In genomic region chr4:105282489-105282888, GRCh38 we compare ENCODE assay signal across 27 cellular contexts.
"Had no signal": no experiment of that assay in that cellular context is flagged by ENCODE, and none has a peak within 500 bp of the region (broad histone marks: within the 10 kb centered on the region; RNA-seq: fewer than 3 reads in every experiment).

No MANE protein-coding gene starts in this region.

- H3K4me3 Mint-ChIP-seq: stimulated activated effector memory CD8-positive, alpha-beta T cell treated with anti-CD3 and anti-CD28 coated beads, Interleukin-12 subunit alpha, Interleukin-12 subunit beta, amount 100 ng/mL, for 72 hours; stimulated activated memory B cell treated with anti-CD40 and anti-IgM and Interleukin-4, amounts not matched to agents 10 μg/mL and 1 μg/mL and 100 μg/mL, for 72 hours; stimulated activated naive CD8-positive, alpha-beta T cell treated with anti-CD3 and anti-CD28 coated beads, Interleukin-15, amount 100 ng/mL, for 72 hours; stimulated activated naive CD8-positive, alpha-beta T cell treated with anti-CD3 and anti-CD28 coated beads, Interleukin-15, Interleukin-2, amounts not matched to agents 100 ng/mL and 50 ng/mL, for 24 hours; type B pancreatic cell had no signal

- H3K4me1 Mint-ChIP-seq: stimulated activated memory B cell treated with anti-CD40 and anti-IgM and Interleukin-4, amounts not matched to agents 10 μg/mL and 1 μg/mL and 100 μg/mL, for 72 hours had no signal

- H3K27ac Mint-ChIP-seq: stimulated activated effector memory CD8-positive, alpha-beta T cell treated with anti-CD3 and anti-CD28 coated beads, Interleukin-12 subunit alpha, Interleukin-12 subunit beta, amount 100 ng/mL, for 72 hours; stimulated activated memory B cell treated with anti-CD40 and anti-IgM and Interleukin-4, amounts not matched to agents 10 μg/mL and 1 μg/mL and 100 μg/mL, for 72 hours; stimulated activated naive CD8-positive, alpha-beta T cell treated with anti-CD3 and anti-CD28 coated beads, Interleukin-15, amount 100 ng/mL, for 72 hours; stimulated activated naive CD8-positive, alpha-beta T cell treated with anti-CD3 and anti-CD28 coated beads, Interleukin-15, Interleukin-2, amounts not matched to agents 100 ng/mL and 50 ng/mL, for 24 hours; type B pancreatic cell had no signal

- H3K4me3 ChIP-seq: stomach, suprapubic skin, testis, thoracic aorta, thyroid gland, tibial artery, tibial nerve, transverse colon, upper lobe of left lung, upper lobe of right lung, uterus, vagina had no signal

- H3K4me1 ChIP-seq: suprapubic skin, testis, thyroid gland, tibial artery, tibial nerve, transverse colon, upper lobe of right lung, uterus, vagina had no signal

- H3K9me3 ChIP-seq: suprapubic skin, testis, thyroid gland, upper lobe of left lung, upper lobe of right lung, vagina had no signal

- ATAC-seq: stimulated activated effector memory CD8-positive, alpha-beta T cell treated with anti-CD3 and anti-CD28 coated beads, Interleukin-12 subunit alpha, Interleukin-12 subunit beta, amount 100 ng/mL, for 72 hours; stimulated activated memory B cell treated with anti-CD40 and anti-IgM and Interleukin-4, amounts not matched to agents 10 μg/mL and 1 μg/mL and 100 μg/mL, for 72 hours; stimulated activated naive CD8-positive, alpha-beta T cell treated with anti-CD3 and anti-CD28 coated beads, Interleukin-15, amount 100 ng/mL, for 72 hours; stimulated activated naive CD8-positive, alpha-beta T cell treated with anti-CD3 and anti-CD28 coated beads, Interleukin-15, Interleukin-2, amounts not matched to agents 100 U/mL and 50 U/mL, for 24 hours; upper lobe of right lung had no signal

- H3K27ac ChIP-seq: stomach, suprapubic skin, testis, thoracic aorta, thyroid gland, tibial artery, tibial nerve, transverse colon, upper lobe of left lung, upper lobe of right lung, uterus, vagina had no signal

- H3K27me3 Mint-ChIP-seq: stimulated activated memory B cell treated with anti-CD40 and anti-IgM and Interleukin-4, amounts not matched to agents 10 μg/mL and 1 μg/mL and 100 μg/mL, for 72 hours; stimulated activated naive CD8-positive, alpha-beta T cell treated with anti-CD3 and anti-CD28 coated beads, Interleukin-15, amount 100 ng/mL, for 72 hours; stimulated activated naive CD8-positive, alpha-beta T cell treated with anti-CD3 and anti-CD28 coated beads, Interleukin-15, Interleukin-2, amounts not matched to agents 100 ng/mL and 50 ng/mL, for 24 hours; type B pancreatic cell had no signal

- H3K27me3 ChIP-seq: stomach, suprapubic skin, testis, thyroid gland, tibial artery, tibial nerve, transverse colon, upper lobe of left lung, upper lobe of right lung, uterus, vagina had no signal

- H3K9me3 Mint-ChIP-seq: type B pancreatic cell had no signal

- DNase-seq: stimulated activated CD4-positive, alpha-beta T cell treated with anti-CD3 and anti-CD28 coated beads, Interleukin-2, amount 100 ng/mL, for 48 hours; stimulated activated CD4-positive, alpha-beta T cell treated with anti-CD3 and anti-CD28 coated beads, Interleukin-4, amount 100 ng/mL, for 1 hour; stimulated activated CD4-positive, alpha-beta T cell treated with anti-CD3 and anti-CD28 coated beads, Interleukin-4, amount 100 ng/mL, for 24 hours; stimulated activated CD4-positive, alpha-beta T cell treated with anti-CD3 and anti-CD28 coated beads, Interleukin-4, amount 100 ng/mL, for 4 hours; stimulated activated CD8-positive, alpha-beta memory T cell treated with anti-CD3 and anti-CD28 coated beads, Interleukin-4, amount 100 ng/mL, for 48 hours; stimulated activated naive CD4-positive, alpha-beta T cell; stimulated activated naive CD4-positive, alpha-beta T cell treated with Interleukin-2 at 50 U/mL for 16 hours; stimulated activated naive CD8-positive, alpha-beta T cell treated with anti-CD3 and anti-CD28 coated beads, Interleukin-15, amount 100 ng/mL, for 72 hours; stimulated activated naive CD8-positive, alpha-beta T cell treated with anti-CD3 and anti-CD28 coated beads, Interleukin-15, Interleukin-2, amounts not matched to agents 100 U/mL and 50 U/mL, for 24 hours; stomach; substantia nigra; testis; thyroid gland; tibial artery; transverse colon; trophoblast cell; upper lobe of right lung; uterus had no signal

- H3K36me3 ChIP-seq: stomach, suprapubic skin, thoracic aorta, thyroid gland, tibial artery, tibial nerve, transverse colon, upper lobe of left lung, upper lobe of right lung, uterus, vagina had no signal
